25 cellular contexts compared by ENCODE assay signal in genomic region chr13:92321174-92321573, GRCh38.
"Had no signal": no experiment of that assay in that cellular context is flagged by ENCODE, and none has a peak within 500 bp of the region (broad histone marks: within the 10 kb centered on the region; RNA-seq: fewer than 3 reads in every experiment).

No MANE protein-coding gene starts in this region.

- H3K4me3 ChIP-seq: colonic mucosa, coronary artery, dorsolateral prefrontal cortex, esophagus muscularis mucosa, esophagus squamous epithelium, gastrocnemius medialis, gastroesophageal sphincter, heart left ventricle, heart right ventricle had no signal

- ATAC-seq: effector memory CD8-positive, alpha-beta T cell; esophagus mucosa; foreskin keratinocyte; gastrocnemius medialis; gastroesophageal sphincter; heart left ventricle; heart right ventricle had no signal

- H3K4me1 Mint-ChIP-seq: endodermal cell had no signal

- H3K4me3 Mint-ChIP-seq: dendritic cell treated with granulocyte-macrophage colony-stimulating factor and Interleukin-4, amounts not matched to agents 40 ng/mL and 50 ng/mL, for 4 days; effector memory CD8-positive, alpha-beta T cell; endodermal cell had no signal

- H3K27me3 Mint-ChIP-seq: dendritic cell treated with granulocyte-macrophage colony-stimulating factor and Interleukin-4, amounts not matched to agents 40 ng/mL and 50 ng/mL, for 4 days; effector memory CD8-positive, alpha-beta T cell had no signal

- DNase-seq: colonic mucosa; cortex of kidney; dermis blood vessel endothelial cell; dorsolateral prefrontal cortex; effector CD4-positive, alpha-beta T cell; effector CD8-positive, alpha-beta T cell; effector memory CD4-positive, alpha-beta T cell; effector memory CD8-positive, alpha-beta T cell; endodermal cell; erythroblast; esophagus squamous epithelium; foreskin fibroblast; foreskin keratinocyte; foreskin melanocyte; gastrocnemius medialis; glutamatergic neuron; head of caudate nucleus; heart left ventricle; heart right ventricle had no signal

- H3K9me3 Mint-ChIP-seq: dendritic cell treated with granulocyte-macrophage colony-stimulating factor and Interleukin-4, amounts not matched to agents 40 ng/mL and 50 ng/mL, for 4 days; endodermal cell had no signal

- H3K27ac ChIP-seq: colonic mucosa, coronary artery, dorsolateral prefrontal cortex, epithelial cell of prostate, esophagus muscularis mucosa, esophagus squamous epithelium, foreskin keratinocyte, gastrocnemius medialis, gastroesophageal sphincter, heart left ventricle, heart right ventricle had no signal

- H3K27ac Mint-ChIP-seq: dendritic cell treated with granulocyte-macrophage colony-stimulating factor and Interleukin-4, amounts not matched to agents 40 ng/mL and 50 ng/mL, for 4 days; effector memory CD8-positive, alpha-beta T cell; endodermal cell had no signal
